In the genomic region with DNA sequence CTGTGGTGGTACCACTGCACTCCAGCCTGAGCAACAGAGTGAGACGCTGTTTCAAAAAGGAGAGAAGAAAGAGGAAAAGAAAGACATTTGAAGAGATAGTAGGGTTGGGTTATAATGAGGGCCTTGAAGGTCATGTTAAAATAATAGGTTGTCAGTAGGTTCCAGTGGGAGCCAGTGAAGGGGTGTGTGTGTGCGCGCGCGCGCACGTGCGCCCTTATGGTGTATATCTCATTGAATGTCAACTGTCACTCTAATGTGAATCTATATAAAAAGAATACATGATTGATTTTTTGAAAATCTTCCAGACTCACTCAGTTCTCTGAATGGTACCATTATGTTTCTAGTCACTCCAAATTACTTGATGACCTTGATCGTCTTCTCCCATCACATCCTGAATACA, we compare ENCODE assay signal across 1 cellular context.
TF ChIP-seq lines count a peak whose summit lies in the region.

No MANE protein-coding gene starts in this region.

TF ChIP-seq in HepG2, 621 proteins besides CTCF, POLR2A, EP300 and RAD21 (continued from another document):
- TF ChIP-seq, protein P1, sequence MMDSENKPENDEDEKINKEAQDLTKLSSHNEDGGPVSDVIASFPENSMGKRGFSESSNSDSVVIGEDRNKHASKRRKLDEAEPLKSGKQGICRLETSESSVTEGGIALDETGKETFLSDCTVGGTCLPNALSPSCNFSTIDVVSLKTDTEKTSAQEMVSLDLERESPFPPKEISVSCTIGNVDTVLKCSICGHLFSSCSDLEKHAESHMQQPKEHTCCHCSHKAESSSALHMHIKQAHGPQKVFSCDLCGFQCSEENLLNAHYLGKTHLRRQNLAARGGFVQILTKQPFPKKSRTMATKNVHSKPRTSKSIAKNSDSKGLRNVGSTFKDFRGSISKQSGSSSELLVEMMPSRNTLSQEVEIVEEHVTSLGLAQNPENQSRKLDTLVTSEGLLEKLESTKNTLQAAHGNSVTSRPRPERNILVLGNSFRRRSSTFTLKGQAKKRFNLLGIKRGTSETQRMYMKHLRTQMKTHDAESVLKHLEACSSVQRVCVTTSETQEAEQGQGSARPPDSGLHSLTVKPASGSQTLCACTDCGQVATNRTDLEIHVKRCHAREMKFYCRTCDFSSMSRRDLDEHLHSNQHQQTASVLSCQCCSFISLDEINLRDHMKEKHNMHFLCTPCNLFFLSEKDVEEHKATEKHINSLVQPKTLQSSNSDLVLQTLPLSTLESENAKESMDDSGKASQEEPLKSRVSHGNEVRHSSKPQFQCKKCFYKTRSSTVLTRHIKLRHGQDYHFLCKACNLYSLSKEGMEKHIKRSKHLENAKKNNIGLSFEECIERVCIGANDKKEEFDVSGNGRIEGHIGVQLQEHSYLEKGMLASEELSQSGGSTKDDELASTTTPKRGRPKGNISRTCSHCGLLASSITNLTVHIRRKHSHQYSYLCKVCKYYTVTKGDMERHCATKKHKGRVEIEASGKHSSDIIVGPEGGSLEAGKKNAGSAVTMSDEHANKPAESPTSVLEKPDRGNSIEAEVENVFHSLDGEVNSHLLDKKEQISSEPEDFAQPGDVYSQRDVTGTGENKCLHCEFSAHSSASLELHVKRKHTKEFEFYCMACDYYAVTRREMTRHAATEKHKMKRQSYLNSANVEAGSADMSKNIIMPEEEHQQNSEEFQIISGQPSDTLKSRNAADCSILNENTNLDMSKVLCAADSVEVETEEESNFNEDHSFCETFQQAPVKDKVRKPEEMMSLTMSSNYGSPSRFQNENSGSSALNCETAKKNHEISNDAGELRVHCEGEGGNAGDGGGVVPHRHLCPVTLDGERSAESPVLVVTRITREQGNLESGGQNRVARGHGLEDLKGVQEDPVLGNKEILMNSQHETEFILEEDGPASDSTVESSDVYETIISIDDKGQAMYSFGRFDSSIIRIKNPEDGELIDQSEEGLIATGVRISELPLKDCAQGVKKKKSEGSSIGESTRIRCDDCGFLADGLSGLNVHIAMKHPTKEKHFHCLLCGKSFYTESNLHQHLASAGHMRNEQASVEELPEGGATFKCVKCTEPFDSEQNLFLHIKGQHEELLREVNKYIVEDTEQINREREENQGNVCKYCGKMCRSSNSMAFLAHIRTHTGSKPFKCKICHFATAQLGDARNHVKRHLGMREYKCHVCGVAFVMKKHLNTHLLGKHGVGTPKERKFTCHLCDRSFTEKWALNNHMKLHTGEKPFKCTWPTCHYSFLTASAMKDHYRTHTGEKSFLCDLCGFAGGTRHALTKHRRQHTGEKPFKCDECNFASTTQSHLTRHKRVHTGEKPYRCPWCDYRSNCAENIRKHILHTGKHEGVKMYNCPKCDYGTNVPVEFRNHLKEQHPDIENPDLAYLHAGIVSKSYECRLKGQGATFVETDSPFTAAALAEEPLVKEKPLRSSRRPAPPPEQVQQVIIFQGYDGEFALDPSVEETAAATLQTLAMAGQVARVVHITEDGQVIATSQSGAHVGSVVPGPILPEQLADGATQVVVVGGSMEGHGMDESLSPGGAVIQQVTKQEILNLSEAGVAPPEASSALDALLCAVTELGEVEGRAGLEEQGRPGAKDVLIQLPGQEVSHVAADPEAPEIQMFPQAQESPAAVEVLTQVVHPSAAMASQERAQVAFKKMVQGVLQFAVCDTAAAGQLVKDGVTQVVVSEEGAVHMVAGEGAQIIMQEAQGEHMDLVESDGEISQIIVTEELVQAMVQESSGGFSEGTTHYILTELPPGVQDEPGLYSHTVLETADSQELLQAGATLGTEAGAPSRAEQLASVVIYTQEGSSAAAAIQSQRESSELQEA (CRISPR knock-in tag; IDR thresholded peaks at IDR 0.05; ENCODE audit: not compliant biosample characterization) = no peak
- TF ChIP-seq SPEN (CRISPR knock-in tag; IDR thresholded peaks at IDR 0.05; ENCODE audit: low read depth) = no peak
